In genomic region chr22:30404307-30404706, GRCh38 we compare ENCODE assay signal across 15 cellular contexts. TPM values are rescaled to one million over a fixed set of nuclear protein-coding genes. Genes with fewer than 3 reads are reported as not detected.
DNase-seq lines count a peak whose midpoint lies in the region; ATAC-seq and TF ChIP-seq lines count a peak whose summit lies in the region.
"Had no signal": no experiment of that assay in that cellular context is flagged by ENCODE, and none has a peak within 500 bp of the region (broad histone marks: within the 10 kb centered on the region; RNA-seq: fewer than 3 reads in every experiment).

No MANE protein-coding gene starts in this region.

- DNase-seq in NCI-H526 treated with DMSO at 0.1 percent for 48 hours (lab: John Stamatoyannopoulos, UW) (peak; percentile 22), T-helper 17 cell (no peak), left lobe of liver (ENCODE audit: low spot score) (peak; percentile 93), body of pancreas (no peak), activated gamma-delta T cell (lab: John Stamatoyannopoulos, UW) (no peak), superior temporal gyrus (ENCODE audit: extremely low spot score) (no peak)
- no peak for DNase-seq in naive thymus-derived CD8-positive, alpha-beta T cell
- DNase-seq: Caco-2; CD8-positive, alpha-beta memory T cell; DMS53 had no signal

- no peak for TF ChIP-seq CTCF in body of pancreas (IDR thresholded peaks at IDR 0.05)

- H3K36me3 ChIP-seq in body of pancreas (replicated peaks in 1 of 2; ENCODE audit: insufficient read depth in 1 of 2, low read depth in 2 of 2): no peaks in the 10 kb centered on the region

- 86 to 90% methylated on average over 6 of the region's 6 CpGs for WGBS in body of pancreas, 2 donors

- intact Hi-C loops in body of pancreas (cut with DNase I): no loop called here

- no peaks in the 10 kb centered on the region for H3K27me3 Mint-ChIP-seq in T-helper 17 cell
- H3K27me3 Mint-ChIP-seq in naive thymus-derived CD8-positive, alpha-beta T cell: no peaks in the 10 kb centered on the region
- H3K27me3 Mint-ChIP-seq: CD8-positive, alpha-beta memory T cell had no signal

- TF ChIP-seq POLR2A in body of pancreas (IDR thresholded peaks at IDR 0.05): no peak

- H3K36me3 Mint-ChIP-seq in T-helper 17 cell (ENCODE audit: low read depth): no peaks in the 10 kb centered on the region
- peaks cover 0 to 48% (median 3%) of the 10 kb centered on the region in 3 donors for H3K36me3 Mint-ChIP-seq in naive thymus-derived CD8-positive, alpha-beta T cell
- H3K36me3 Mint-ChIP-seq: CD14-positive monocyte, IgD-negative memory B cell had no signal

- no peaks in the 10 kb centered on the region for H3K9me3 Mint-ChIP-seq in naive thymus-derived CD8-positive, alpha-beta T cell
- H3K9me3 Mint-ChIP-seq: CD14-positive monocyte; CD8-positive, alpha-beta memory T cell; IgD-negative memory B cell had no signal

- H3K27ac ChIP-seq in body of pancreas: no peak overlapping the region
- H3K27ac ChIP-seq: A549 had no signal

- H3K4me1 ChIP-seq in body of pancreas: no peaks in the 10 kb centered on the region
- H3K4me1 ChIP-seq: Caco-2 had no signal

- H3K9me3 ChIP-seq in T-helper 17 cell (ENCODE audit: control insufficient read depth, low read length, poor library complexity, severe bottlenecking) (no peaks in the 10 kb centered on the region), body of pancreas (no peaks in the 10 kb centered on the region)
- H3K9me3 ChIP-seq: A549, Caco-2 had no signal

- ATAC-seq in T-helper 17 cell (no peak), left lobe of liver (peak; percentile 77), body of pancreas (no peak), GM19023 (IDR thresholded peaks at IDR 0.05; ENCODE audit: unreplicated experiment) (no peak)
- ATAC-seq in naive thymus-derived CD8-positive, alpha-beta T cell: no peak
- ATAC-seq: A549, HCT116 had no signal

- no peak overlapping the region for H3K4me3 ChIP-seq in body of pancreas
- H3K4me3 ChIP-seq: A549 had no signal

- no peaks in the 10 kb centered on the region for H3K27me3 ChIP-seq in body of pancreas

- no peak overlapping the region for H3K4me3 Mint-ChIP-seq in T-helper 17 cell
- H3K4me3 Mint-ChIP-seq in naive thymus-derived CD8-positive, alpha-beta T cell: no peak overlapping the region
- H3K4me3 Mint-ChIP-seq: CD14-positive monocyte; CD8-positive, alpha-beta memory T cell had no signal

- H3K27ac Mint-ChIP-seq in T-helper 17 cell: peak overlapping the region; percentile 27
- peak overlapping the region in 7 of 10 donors; percentile 15 to 86 (median 48) for H3K27ac Mint-ChIP-seq in naive thymus-derived CD8-positive, alpha-beta T cell
- H3K27ac Mint-ChIP-seq: CD14-positive monocyte had no signal

- POLR2A ChIA-PET in naive thymus-derived CD8-positive, alpha-beta T cell (lab: Charles Lee): interaction anchor here (0.8 kb wide), 1 partner anchor 30 kb away, joined by 3 read pairs; no protein-coding TSS in a partner anchor

- H3K4me1 Mint-ChIP-seq in T-helper 17 cell: peaks cover 7% of the 10 kb centered on the region
- peaks cover 2 to 15% (median 10%) of the 10 kb centered on the region in 4 donors for H3K4me1 Mint-ChIP-seq in naive thymus-derived CD8-positive, alpha-beta T cell
- H3K4me1 Mint-ChIP-seq: CD14-positive monocyte; CD8-positive, alpha-beta memory T cell had no signal

RNA-seq across cellular contexts. Expression of gene SEC14L2, which starts 7.5 kb away (rescaled TPM):
- total RNA-seq in T-helper 17 cell (10 to 100 TPM; 37.2 to 62.6 TPM), left lobe of liver (252 TPM), body of pancreas (1 to 10 TPM in 1 of 2 donors, under 1 TPM in 1; 0.33 to 3.9 TPM)
- total RNA-seq in naive thymus-derived CD8-positive, alpha-beta T cell: 10 to 100 TPM; 17.8 to 19.9 TPM
- 10 to 100 TPM; 16.8 to 25.9 (median 22.5) TPM for polyA plus RNA-seq in naive thymus-derived CD8-positive, alpha-beta T cell

RNA-seq across cellular contexts. Expression of gene RNF215, which starts 17.1 kb away (rescaled TPM):
- 10 to 100 TPM in 1 of 2 donors, 1 to 10 TPM in 1; 4.9 to 12.3 TPM for total RNA-seq in T-helper 17 cell
- 8.7 TPM for total RNA-seq in left lobe of liver
- 1 to 10 TPM; 5.6 to 6.2 TPM for total RNA-seq in naive thymus-derived CD8-positive, alpha-beta T cell
- under 1 TPM; 0.14 to 0.44 (median 0.39) TPM for polyA plus RNA-seq in naive thymus-derived CD8-positive, alpha-beta T cell
- 10 to 100 TPM; 13.8 to 14.0 TPM for total RNA-seq in body of pancreas

RNA-seq across cellular contexts. Expression of gene MTFP1, which starts 21.3 kb away (rescaled TPM):
- 10 to 100 TPM; 54.3 to 69.4 TPM for total RNA-seq in T-helper 17 cell
- total RNA-seq in left lobe of liver: 6.3 TPM
- total RNA-seq in naive thymus-derived CD8-positive, alpha-beta T cell: 10 to 100 TPM; 15.8 to 18.0 TPM
- 10 to 100 TPM; 42.3 to 53.5 (median 50.0) TPM for polyA plus RNA-seq in naive thymus-derived CD8-positive, alpha-beta T cell
- total RNA-seq in body of pancreas: 10 to 100 TPM in 1 of 2 donors, 1 to 10 TPM in 1; 9.9 to 18.5 TPM

RNA-seq across cellular contexts. Expression of gene CCDC157, which starts 47.5 kb away (rescaled TPM):
- total RNA-seq in T-helper 17 cell (1 to 10 TPM; 6.7 to 9.4 TPM), left lobe of liver (0.78 TPM), body of pancreas (10 to 100 TPM in 1 of 2 donors, 1 to 10 TPM in 1; 3.1 to 10.5 TPM)
- 1 to 10 TPM; 2.8 to 4.1 TPM for total RNA-seq in naive thymus-derived CD8-positive, alpha-beta T cell
- polyA plus RNA-seq in naive thymus-derived CD8-positive, alpha-beta T cell: 1 to 10 TPM in 2 of 3 donors, under 1 TPM in 1; 0.66 to 2.5 (median 1.1) TPM

RNA-seq across cellular contexts. Expression of gene SF3A1, which starts 47.6 kb away (rescaled TPM):
- 100 to 1,000 TPM; 317 to 372 TPM for total RNA-seq in T-helper 17 cell
- total RNA-seq in left lobe of liver: 73.3 TPM
- total RNA-seq in naive thymus-derived CD8-positive, alpha-beta T cell: 100 to 1,000 TPM; 313 to 314 TPM
- polyA plus RNA-seq in naive thymus-derived CD8-positive, alpha-beta T cell: 100 to 1,000 TPM in 1 of 3 donors, 10 to 100 TPM in 2; 66.5 to 119 (median 99.8) TPM
- 10 to 100 TPM; 30.6 to 77.1 TPM for total RNA-seq in body of pancreas

Comparison
In these comparisons a context has a peak if more than half of its experiments do, and no peak if none do; other contexts are left out.
1. DNase-seq: peak in NCI-H526 treated with DMSO at 0.1 percent for 48 hours (single experiment) and left lobe of liver (single experiment); none in T-helper 17 cell (0 of 3), naive thymus-derived CD8-positive, alpha-beta T cell (0 of 10), body of pancreas (0 of 4), activated gamma-delta T cell (single experiment) and superior temporal gyrus (single experiment).